ENCODE assay signal across 1 cellular context in the genomic region with DNA sequence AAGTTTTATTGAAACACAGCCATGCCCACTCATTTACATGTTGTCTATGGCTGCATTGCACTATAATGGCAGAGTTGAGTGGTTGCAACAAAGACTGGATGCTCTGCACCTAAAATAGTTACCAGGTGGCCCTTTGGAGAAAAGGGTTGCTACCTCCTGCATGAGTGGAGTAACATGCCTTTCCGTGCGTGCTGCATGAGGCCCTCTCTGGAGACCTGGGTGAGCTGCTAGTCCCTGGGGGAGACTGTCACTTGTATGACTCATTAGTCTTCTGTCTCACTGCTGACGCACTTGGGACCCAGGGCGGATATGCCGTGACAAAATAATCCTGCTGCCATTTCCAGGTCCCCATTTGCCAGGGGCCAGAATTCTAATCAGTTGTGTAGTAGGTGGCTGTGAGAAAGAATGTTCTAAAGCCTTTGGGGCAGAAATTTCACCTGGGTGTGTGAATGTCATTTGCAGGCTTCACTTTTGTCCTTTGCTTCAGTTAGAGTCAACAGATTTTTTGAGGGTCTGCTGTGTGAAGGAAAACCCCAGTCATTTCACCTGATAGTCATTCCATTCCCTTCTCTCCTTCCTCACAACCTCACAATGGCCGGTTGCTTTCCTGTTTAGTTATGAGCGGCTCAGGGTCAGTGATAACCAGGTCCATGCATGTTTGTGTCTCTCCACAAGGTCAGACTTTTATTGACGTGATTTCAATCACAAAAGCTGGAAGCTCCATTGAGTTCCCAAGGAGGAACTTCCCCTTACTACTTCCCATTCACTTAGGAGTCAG.
TF ChIP-seq lines count a peak whose summit lies in the region.

No MANE protein-coding gene starts in this region.

TF ChIP-seq in HepG2, 621 proteins besides CTCF, POLR2A, EP300 and RAD21 (continued from another document and continues in another):
- TF ChIP-seq ZNF691 (CRISPR knock-in tag; IDR thresholded peaks at IDR 0.05; ENCODE audit: borderline replicate concordance, low read depth) (no peak), ZNF549 (CRISPR knock-in tag; IDR thresholded peaks at IDR 0.05) (no peak), ARHGAP35 (CRISPR knock-in tag; IDR thresholded peaks at IDR 0.05; ENCODE audit: borderline replicate concordance) (no peak), ZNF776 (CRISPR knock-in tag; IDR thresholded peaks at IDR 0.05) (no peak), MIXL1 (CRISPR knock-in tag; IDR thresholded peaks at IDR 0.05) (0 out of 2 replicates have a peak, but pooled peaks have one; percentile 32), MED1 (CRISPR knock-in tag; IDR thresholded peaks at IDR 0.05) (peak; percentile 49; the same call in 1 of the 2 replicates), ZNF562 (CRISPR knock-in tag; IDR thresholded peaks at IDR 0.05; ENCODE audit: borderline replicate concordance) (no peak), ZNF256 (CRISPR knock-in tag; conservative IDR thresholded peaks at IDR 0.05) (no peak), SOX13 (IDR thresholded peaks at IDR 0.05) (no peak), SOX13 (CRISPR knock-in tag; conservative IDR thresholded peaks at IDR 0.05 in 1 of 2, IDR thresholded peaks at IDR 0.05 in 1 of 2) (peak in 1 of 2 experiments; percentile 65; a peak in 2 of 4 replicates), ZNF160 (CRISPR knock-in tag; IDR thresholded peaks at IDR 0.05) (no peak), ZNF878 (CRISPR knock-in tag; IDR thresholded peaks at IDR 0.05) (no peak), RBAK (CRISPR knock-in tag; IDR thresholded peaks at IDR 0.05) (no peak), MED13 (CRISPR knock-in tag; IDR thresholded peaks at IDR 0.05) (no peak), AHDC1 (CRISPR knock-in tag; IDR thresholded peaks at IDR 0.05; ENCODE audit: borderline replicate concordance) (peak; percentile 48; the same call in 1 of the 2 replicates), LCORL (IDR thresholded peaks at IDR 0.05) (no peak), LCORL (CRISPR knock-in tag; IDR thresholded peaks at IDR 0.05) (0 out of 2 replicates have a peak, but pooled peaks have one; percentile 12), POGZ (CRISPR knock-in tag; IDR thresholded peaks at IDR 0.05) (peak; percentile 61; the same call in 1 of the 2 replicates), E2F5 (CRISPR knock-in tag; conservative IDR thresholded peaks at IDR 0.05) (no peak), RARA (CRISPR knock-in tag; IDR thresholded peaks at IDR 0.05) (peak; percentile 40; the same call in 1 of the 2 replicates), ZNF790 (CRISPR knock-in tag; IDR thresholded peaks at IDR 0.05; ENCODE audit: borderline replicate concordance) (peak; percentile 71; the same call in 1 of the 2 replicates)
- TF ChIP-seq, protein P1, sequence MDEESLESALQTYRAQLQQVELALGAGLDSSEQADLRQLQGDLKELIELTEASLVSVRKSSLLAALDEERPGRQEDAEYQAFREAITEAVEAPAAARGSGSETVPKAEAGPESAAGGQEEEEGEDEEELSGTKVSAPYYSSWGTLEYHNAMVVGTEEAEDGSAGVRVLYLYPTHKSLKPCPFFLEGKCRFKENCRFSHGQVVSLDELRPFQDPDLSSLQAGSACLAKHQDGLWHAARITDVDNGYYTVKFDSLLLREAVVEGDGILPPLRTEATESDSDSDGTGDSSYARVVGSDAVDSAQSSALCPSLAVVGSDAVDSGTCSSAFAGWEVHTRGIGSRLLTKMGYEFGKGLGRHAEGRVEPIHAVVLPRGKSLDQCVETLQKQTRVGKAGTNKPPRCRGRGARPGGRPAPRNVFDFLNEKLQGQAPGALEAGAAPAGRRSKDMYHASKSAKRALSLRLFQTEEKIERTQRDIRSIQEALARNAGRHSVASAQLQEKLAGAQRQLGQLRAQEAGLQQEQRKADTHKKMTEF (CRISPR knock-in tag; IDR thresholded peaks at IDR 0.05): peak; percentile 49; the same call in 1 of the 2 replicates
- TF ChIP-seq, protein P2, sequence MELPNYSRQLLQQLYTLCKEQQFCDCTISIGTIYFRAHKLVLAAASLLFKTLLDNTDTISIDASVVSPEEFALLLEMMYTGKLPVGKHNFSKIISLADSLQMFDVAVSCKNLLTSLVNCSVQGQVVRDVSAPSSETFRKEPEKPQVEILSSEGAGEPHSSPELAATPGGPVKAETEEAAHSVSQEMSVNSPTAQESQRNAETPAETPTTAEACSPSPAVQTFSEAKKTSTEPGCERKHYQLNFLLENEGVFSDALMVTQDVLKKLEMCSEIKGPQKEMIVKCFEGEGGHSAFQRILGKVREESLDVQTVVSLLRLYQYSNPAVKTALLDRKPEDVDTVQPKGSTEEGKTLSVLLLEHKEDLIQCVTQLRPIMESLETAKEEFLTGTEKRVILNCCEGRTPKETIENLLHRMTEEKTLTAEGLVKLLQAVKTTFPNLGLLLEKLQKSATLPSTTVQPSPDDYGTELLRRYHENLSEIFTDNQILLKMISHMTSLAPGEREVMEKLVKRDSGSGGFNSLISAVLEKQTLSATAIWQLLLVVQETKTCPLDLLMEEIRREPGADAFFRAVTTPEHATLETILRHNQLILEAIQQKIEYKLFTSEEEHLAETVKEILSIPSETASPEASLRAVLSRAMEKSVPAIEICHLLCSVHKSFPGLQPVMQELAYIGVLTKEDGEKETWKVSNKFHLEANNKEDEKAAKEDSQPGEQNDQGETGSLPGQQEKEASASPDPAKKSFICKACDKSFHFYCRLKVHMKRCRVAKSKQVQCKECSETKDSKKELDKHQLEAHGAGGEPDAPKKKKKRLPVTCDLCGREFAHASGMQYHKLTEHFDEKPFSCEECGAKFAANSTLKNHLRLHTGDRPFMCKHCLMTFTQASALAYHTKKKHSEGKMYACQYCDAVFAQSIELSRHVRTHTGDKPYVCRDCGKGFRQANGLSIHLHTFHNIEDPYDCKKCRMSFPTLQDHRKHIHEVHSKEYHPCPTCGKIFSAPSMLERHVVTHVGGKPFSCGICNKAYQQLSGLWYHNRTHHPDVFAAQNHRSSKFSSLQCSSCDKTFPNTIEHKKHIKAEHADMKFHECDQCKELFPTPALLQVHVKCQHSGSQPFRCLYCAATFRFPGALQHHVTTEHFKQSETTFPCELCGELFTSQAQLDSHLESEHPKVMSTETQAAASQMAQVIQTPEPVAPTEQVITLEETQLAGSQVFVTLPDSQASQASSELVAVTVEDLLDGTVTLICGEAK (IDR thresholded peaks at IDR 0.05): peak; percentile 82
- TF ChIP-seq, protein P2 (CRISPR knock-in tag; IDR thresholded peaks at IDR 0.05): peak; percentile 99
- TF ChIP-seq, protein P3, sequence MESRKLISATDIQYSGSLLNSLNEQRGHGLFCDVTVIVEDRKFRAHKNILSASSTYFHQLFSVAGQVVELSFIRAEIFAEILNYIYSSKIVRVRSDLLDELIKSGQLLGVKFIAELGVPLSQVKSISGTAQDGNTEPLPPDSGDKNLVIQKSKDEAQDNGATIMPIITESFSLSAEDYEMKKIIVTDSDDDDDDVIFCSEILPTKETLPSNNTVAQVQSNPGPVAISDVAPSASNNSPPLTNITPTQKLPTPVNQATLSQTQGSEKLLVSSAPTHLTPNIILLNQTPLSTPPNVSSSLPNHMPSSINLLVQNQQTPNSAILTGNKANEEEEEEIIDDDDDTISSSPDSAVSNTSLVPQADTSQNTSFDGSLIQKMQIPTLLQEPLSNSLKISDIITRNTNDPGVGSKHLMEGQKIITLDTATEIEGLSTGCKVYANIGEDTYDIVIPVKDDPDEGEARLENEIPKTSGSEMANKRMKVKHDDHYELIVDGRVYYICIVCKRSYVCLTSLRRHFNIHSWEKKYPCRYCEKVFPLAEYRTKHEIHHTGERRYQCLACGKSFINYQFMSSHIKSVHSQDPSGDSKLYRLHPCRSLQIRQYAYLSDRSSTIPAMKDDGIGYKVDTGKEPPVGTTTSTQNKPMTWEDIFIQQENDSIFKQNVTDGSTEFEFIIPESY (CRISPR knock-in tag; IDR thresholded peaks at IDR 0.05): peak; percentile 69
- TF ChIP-seq, protein P4, sequence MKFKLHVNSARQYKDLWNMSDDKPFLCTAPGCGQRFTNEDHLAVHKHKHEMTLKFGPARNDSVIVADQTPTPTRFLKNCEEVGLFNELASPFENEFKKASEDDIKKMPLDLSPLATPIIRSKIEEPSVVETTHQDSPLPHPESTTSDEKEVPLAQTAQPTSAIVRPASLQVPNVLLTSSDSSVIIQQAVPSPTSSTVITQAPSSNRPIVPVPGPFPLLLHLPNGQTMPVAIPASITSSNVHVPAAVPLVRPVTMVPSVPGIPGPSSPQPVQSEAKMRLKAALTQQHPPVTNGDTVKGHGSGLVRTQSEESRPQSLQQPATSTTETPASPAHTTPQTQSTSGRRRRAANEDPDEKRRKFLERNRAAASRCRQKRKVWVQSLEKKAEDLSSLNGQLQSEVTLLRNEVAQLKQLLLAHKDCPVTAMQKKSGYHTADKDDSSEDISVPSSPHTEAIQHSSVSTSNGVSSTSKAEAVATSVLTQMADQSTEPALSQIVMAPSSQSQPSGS (CRISPR knock-in tag; IDR thresholded peaks at IDR 0.05): no peak
